23 cellular contexts compared by ENCODE assay signal in the genomic region with DNA sequence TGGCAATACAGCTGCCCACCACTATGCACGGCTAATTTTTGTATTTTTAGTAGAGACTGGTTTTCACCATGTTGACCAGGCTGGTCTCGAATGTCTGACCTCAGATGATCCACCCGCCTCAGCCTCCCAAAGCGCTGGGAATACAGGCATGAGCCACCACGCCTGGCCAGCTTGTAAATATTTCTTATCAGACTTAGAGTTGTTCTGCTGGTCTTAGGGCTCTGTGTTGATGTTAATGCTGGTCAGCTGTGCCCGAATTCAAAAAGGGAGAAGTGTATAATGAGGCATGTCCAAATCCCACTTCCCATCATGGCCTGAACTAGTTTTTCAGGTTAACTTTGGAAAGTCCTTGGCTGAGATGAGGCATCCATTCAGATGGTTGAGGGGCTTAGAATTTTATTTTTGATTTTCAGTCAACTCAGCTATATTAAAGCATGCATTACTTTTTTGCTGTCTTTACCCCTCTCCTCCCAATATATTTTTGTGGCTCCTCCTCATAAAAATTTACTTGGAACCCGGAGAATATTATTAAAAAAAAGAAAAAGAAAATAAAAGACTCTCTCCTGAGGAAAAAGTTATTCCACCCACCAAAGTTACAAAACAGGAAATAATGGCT. TPM values are rescaled to one million over a fixed set of nuclear protein-coding genes. Genes with fewer than 3 reads are reported as not detected.
DNase-seq lines count a peak whose midpoint lies in the region; ATAC-seq, FAIRE-seq and TF ChIP-seq lines count a peak whose summit lies in the region.
"Had no signal": no experiment of that assay in that cellular context is flagged by ENCODE, and none has a peak within 500 bp of the region (broad histone marks: within the 10 kb centered on the region; RNA-seq: fewer than 3 reads in every experiment).

No MANE protein-coding gene starts in this region.

- ATAC-seq in HepG2 (no peak), right lobe of liver (no peak), K562 (no peak; the same call in 2 of the 3 replicates), GM18868 (IDR thresholded peaks at IDR 0.05; ENCODE audit: unreplicated experiment) (no peak), GM21576 (IDR thresholded peaks at IDR 0.05; ENCODE audit: unreplicated experiment) (no peak)

- H3K9me3 ChIP-seq in HepG2 (ENCODE audit: low read length): no peaks in the 10 kb centered on the region
- H3K9me3 ChIP-seq in right lobe of liver: no peaks in the 10 kb centered on the region
- H3K9me3 ChIP-seq in K562 (replicated peaks; ENCODE audit: control insufficient read depth, insufficient read depth, low read depth, low read length): no peaks in the 10 kb centered on the region
- no peaks in the 10 kb centered on the region for H3K9me3 ChIP-seq in smooth muscle cell (replicated peaks; ENCODE audit: low read depth)
- H3K9me3 ChIP-seq: BE2C; BLaER1 treated with 17β-estradiol and CSF1 and Interleukin-3, amounts not matched to agents 10 nM and 100 nM had no signal

- no peak overlapping the region for H2AFZ ChIP-seq in HepG2 (ENCODE audit: low read length)
- no peak overlapping the region for H2AFZ ChIP-seq in K562 (ENCODE audit: low read depth, low read length)
- no peak overlapping the region for H2AFZ ChIP-seq in smooth muscle cell (ENCODE audit: low read depth)

- H3K79me2 ChIP-seq in HepG2 (ENCODE audit: insufficient read depth, low read length): no peaks in the 10 kb centered on the region
- no peaks in the 10 kb centered on the region for H3K79me2 ChIP-seq in K562 (ENCODE audit: control insufficient read depth, insufficient read depth, low read length)
- H3K79me2 ChIP-seq in smooth muscle cell (ENCODE audit: low read depth): no peaks in the 10 kb centered on the region

- H3K4me2 ChIP-seq in HepG2 (ENCODE audit: low read depth, low read length) (no peak overlapping the region), K562 (ENCODE audit: insufficient read depth, low read length) (no peak overlapping the region), smooth muscle cell (peak overlapping the region; percentile 13)

- CTCF ChIA-PET in HepG2 (lab: Yijun Ruan, JAX; ENCODE audit: low intra/inter-chr PET ratio, low total read pairs): no interaction called here
- CTCF ChIA-PET in K562 (lab: Yijun Ruan, JAX; ENCODE audit: low intra/inter-chr PET ratio): interaction anchor here (0.6 kb wide), 1 partner anchor 123 kb away, joined by 4 read pairs; no protein-coding TSS in a partner anchor

- TF ChIP-seq POLR2A in HepG2 (IDR thresholded peaks at IDR 0.05; ENCODE audit: insufficient read depth in 1 of 2, low read depth in 2 of 2, low read length in 2 of 2): no peak
- no peak for TF ChIP-seq POLR2A in right lobe of liver (IDR thresholded peaks at IDR 0.05)
- TF ChIP-seq POLR2A in K562 (conservative IDR thresholded peaks at IDR 0.05): no peak
- no peak for TF ChIP-seq POLR2A in lower leg skin (IDR thresholded peaks at IDR 0.05)

- H3K27ac ChIP-seq in HepG2 (ENCODE audit: extremely low read length, insufficient read depth, low read length) (no peak overlapping the region), right lobe of liver (no peak overlapping the region), K562 (ENCODE audit: extremely low read depth, low read depth, low read length) (no peak overlapping the region), smooth muscle cell (ENCODE audit: low read depth) (no peak overlapping the region)
- H3K27ac ChIP-seq: 22Rv1; BLaER1 treated with 17β-estradiol and CSF1 and Interleukin-3, amounts not matched to agents 10 nM and 100 nM had no signal

- H3K36me3 ChIP-seq in HepG2 (replicated peaks in 1 of 2; ENCODE audit: control insufficient read depth in 1 of 2, insufficient read depth in 2 of 2, low read length in 2 of 2) (no peaks in the 10 kb centered on the region), right lobe of liver (no peaks in the 10 kb centered on the region), K562 (ENCODE audit: control insufficient read depth, insufficient read depth, low read length) (no peaks in the 10 kb centered on the region), smooth muscle cell (ENCODE audit: low read depth) (no peaks in the 10 kb centered on the region)
- H3K36me3 ChIP-seq: BE2C; BLaER1 treated with 17β-estradiol and CSF1 and Interleukin-3, amounts not matched to agents 10 nM and 100 nM had no signal

- in situ Hi-C loops in HepG2 (cut with HindIII; ENCODE audit: extremely low pct_ligation_motif_present, low pct_unique_long_range_greater_than_20kb) (no loop called here), K562 (cut with MboI) (no loop called here)

- BruUV-seq in HepG2 (replicated peaks; lab: Mats Ljungman, UMichigan) (no TSS peak), K562 (replicated peaks; lab: Mats Ljungman, UMichigan) (no TSS peak)

- H3K9ac ChIP-seq in HepG2 (ENCODE audit: insufficient read depth, low read depth, low read length) (no peak overlapping the region), K562 (ENCODE audit: insufficient read depth in 1 of 2, low read depth in 2 of 2, low read length in 2 of 2) (no peak overlapping the region), smooth muscle cell (ENCODE audit: low read depth) (no peak overlapping the region)
- H3K9ac ChIP-seq: BLaER1 treated with 17β-estradiol and CSF1 and Interleukin-3, amounts not matched to agents 10 nM and 100 nM had no signal

- no peak for DNase-seq in HepG2 (ENCODE audit: low spot score)
- no peak for DNase-seq in right lobe of liver
- DNase-seq in K562 (ENCODE audit: extremely low read depth in 1 of 4, low spot score in 3 of 4): no peak
- DNase-seq in islet precursor cell: peak; percentile 32
- DNase-seq in smooth muscle cell (lab: John Stamatoyannopoulos, UW; ENCODE audit: unreplicated experiment): no peak
- no peak for DNase-seq in lower leg skin (ENCODE audit: low spot score in 2 of 2)
- DNase-seq: ACHN; AML-193; BE2C; Calu3; CD4-positive, alpha-beta T cell; COR-L47; DMS53; DMS79 treated with DMSO at 0.1 percent for 48 hours; H9; HFFc6 had no signal

- H3F3A ChIP-seq in smooth muscle cell (ENCODE audit: low read depth): no peaks in the 10 kb centered on the region

- no peak for TF ChIP-seq RAD21 in HepG2 (CRISPR knock-in tag; IDR thresholded peaks at IDR 0.05)
- no peak for TF ChIP-seq RAD21 in K562 (CRISPR knock-in tag; conservative IDR thresholded peaks at IDR 0.05 in 1 of 2, IDR thresholded peaks at IDR 0.05 in 1 of 2)

- H3K9me1 ChIP-seq in K562 (ENCODE audit: control insufficient read depth, insufficient read depth, low read length): no peaks in the 10 kb centered on the region

- TF ChIP-seq CTCF in HepG2 (CRISPR knock-in tag; IDR thresholded peaks at IDR 0.05): no peak
- TF ChIP-seq CTCF in right lobe of liver (IDR thresholded peaks at IDR 0.05): no peak
- TF ChIP-seq CTCF in K562 (IDR thresholded peaks at IDR 0.05 in 2 of 3, conservative IDR thresholded peaks at IDR 0.05 in 1 of 3; ENCODE audit: insufficient read depth in 2 of 3, low read depth in 1 of 3, low read length in 3 of 3): no peak
- no peak for TF ChIP-seq CTCF in smooth muscle cell (IDR thresholded peaks at IDR 0.05; ENCODE audit: borderline replicate concordance, insufficient read depth, poor library complexity, severe bottlenecking)
- no peak for TF ChIP-seq CTCF in lower leg skin (IDR thresholded peaks at IDR 0.05)

- 95% methylated on average over 7 of the region's 7 CpGs for WGBS in HepG2 (ENCODE audit: low lambda C conversion rate)
- 79% methylated on average over 2 of the region's 7 CpGs for WGBS in right lobe of liver (ENCODE audit: insufficient coverage, low coverage, low lambda C conversion rate, missing lambda C conversion rate)
- 5% methylated on average over 7 of the region's 7 CpGs for WGBS in K562 (ENCODE audit: insufficient coverage, low coverage, missing lambda C conversion rate)
- whole genome bisulfite sequencing in smooth muscle cell (ENCODE audit: low lambda C conversion rate): 32% methylated on average over 7 of the region's 7 CpGs
- WGBS in lower leg skin, 2 donors: 89 to 92% methylated on average over 7 of the region's 7 CpGs

- FAIRE-seq in HepG2 (lab: Jason Lieb, UNC): no peak
- no peak for FAIRE-seq in K562 (lab: Jason Lieb, UNC)
- FAIRE-seq: A204.1, G401.6, GM12892 had no signal

- H3K4me1 ChIP-seq in HepG2 (ENCODE audit: insufficient read depth, low read length): peaks cover 39% of the 10 kb centered on the region
- peaks cover 0 to 10% (median 3%) of the 10 kb centered on the region in 4 donors for H3K4me1 ChIP-seq in right lobe of liver
- no peaks in the 10 kb centered on the region; a peak in 1 of 5 replicates for H3K4me1 ChIP-seq in K562 (replicated peaks in 1 of 2; ENCODE audit: control insufficient read depth in 2 of 2, insufficient read depth in 2 of 2, low read length in 2 of 2)
- H3K4me1 ChIP-seq in smooth muscle cell (ENCODE audit: low read depth): peaks cover 1% of the 10 kb centered on the region
- H3K4me1 ChIP-seq: BE2C had no signal

- no peaks in the 10 kb centered on the region for H4K20me1 ChIP-seq in HepG2 (ENCODE audit: insufficient read depth, low read length)
- 0 out of 2 replicates have a peak, but pooled peaks cover 3% of the 10 kb centered on the region for H4K20me1 ChIP-seq in K562 (replicated peaks; ENCODE audit: control insufficient read depth, insufficient read depth, low read length)
- no peaks in the 10 kb centered on the region for H4K20me1 ChIP-seq in smooth muscle cell (ENCODE audit: low read depth)
- H4K20me1 ChIP-seq: BLaER1 treated with 17β-estradiol and CSF1 and Interleukin-3, amounts not matched to agents 10 nM and 100 nM had no signal

- POLR2A ChIA-PET in HepG2 (lab: Yijun Ruan, JAX) (no interaction called here), K562 (lab: Yijun Ruan, JAX) (interaction anchor here (1.2 kb wide), 1 partner anchor 14 kb away, joined by 4 read pairs; no protein-coding TSS in a partner anchor)

- H3K4me3 ChIP-seq in HepG2 (replicated peaks in 1 of 3; ENCODE audit: insufficient read depth in 1 of 3, low read depth in 2 of 3, low read length in 3 of 3) (no peak overlapping the region), right lobe of liver (no peak overlapping the region), K562 (no peak overlapping the region), smooth muscle cell (no peak overlapping the region), lower leg skin (ENCODE audit: low read depth, poor library complexity, severe bottlenecking) (no peak overlapping the region)
- H3K4me3 ChIP-seq: BLaER1 treated with 17β-estradiol and CSF1 and Interleukin-3, amounts not matched to agents 10 nM and 100 nM had no signal

- H3K27me3 ChIP-seq in HepG2 (ENCODE audit: control insufficient read depth in 1 of 2, insufficient read depth in 2 of 2, low read length in 2 of 2) (no peaks in the 10 kb centered on the region), right lobe of liver (no peaks in the 10 kb centered on the region), K562 (ENCODE audit: control insufficient read depth in 2 of 2, insufficient read depth in 2 of 2, low read length in 2 of 2) (peaks cover 30 to 36% of the 10 kb centered on the region in 2 experiments), smooth muscle cell (ENCODE audit: low read depth) (no peaks in the 10 kb centered on the region)
- H3K27me3 ChIP-seq: BE2C; BLaER1 treated with 17β-estradiol and CSF1 and Interleukin-3, amounts not matched to agents 10 nM and 100 nM had no signal

- no peak for TF ChIP-seq EP300 in HepG2 (IDR thresholded peaks at IDR 0.05; ENCODE audit: low read depth in 2 of 2, low read length in 2 of 2)
- no peak for TF ChIP-seq EP300 in HepG2 (CRISPR knock-in tag; IDR thresholded peaks at IDR 0.05; ENCODE audit: borderline replicate concordance)
- no peak for TF ChIP-seq EP300 in K562 (IDR thresholded peaks at IDR 0.05; ENCODE audit: low read length)

- intact Hi-C loops in HepG2 (cut with micrococcal nuclease; ENCODE audit: unreplicated experiment) (loop anchor here (5.0 kb wide), 1 partner anchor 66 kb away; no protein-coding TSS in a partner anchor), right lobe of liver (cut with DNase I) (no loop called here), K562 (cut with micrococcal nuclease) (no loop called here), lower leg skin (cut with DNase I; ENCODE audit: low total_unique reads) (no loop called here)

RNA-seq across cellular contexts. Expression of a gene that starts 47.7 kb away (rescaled TPM):
- total RNA-seq in HepG2 (2016; rRNA removed; fragmentation: Illumina TruSeq; extraction: Trizol) (15.0 and 18.3 TPM in 2 replicates), right lobe of liver (1 to 10 TPM; 3.6 to 5.2 (median 4.2) TPM), K562 (2014; rRNA removed) (21.4 and 22.6 TPM in 2 replicates), K562 (2014; rRNA removed; fragmentation: Illumina TruSeq; extraction: Trizol) (35.7 and 41.0 TPM in 2 replicates), K562 (2015; rRNA removed; fragmentation: Illumina TruSeq; extraction: Trizol) (29.0 and 32.7 TPM in 2 replicates), K562 (2021) (25.9 and 28.4 TPM in 2 replicates), smooth muscle cell (2.3 and 5.3 TPM in 2 replicates), lower leg skin (1 to 10 TPM; 2.2 to 5.3 (median 3.9) TPM)
- total RNA-seq in HepG2 (2016; cell fraction: cytosol; rRNA removed; fragmentation: Illumina TruSeq; extraction: Trizol; ENCODE audit: low read depth): 2.8 TPM in 2 replicates
- 13.6 and 18.6 TPM in 2 replicates for total RNA-seq in HepG2 (2016; cell fraction: insoluble cytoplasmic fraction; rRNA removed; fragmentation: Illumina TruSeq; extraction: Trizol)
- total RNA-seq in HepG2 (2016; cell fraction: membrane; rRNA removed; fragmentation: Illumina TruSeq; extraction: Trizol): 6.8 and 7.5 TPM in 2 replicates
- total RNA-seq in HepG2 (2016; cell fraction: nucleus; rRNA removed; fragmentation: Illumina TruSeq; extraction: Trizol): 40.6 and 48.3 TPM in 2 replicates
- polyA plus RNA-seq in HepG2 (2011; rRNA removed) (8.6 and 10.5 TPM in 2 replicates), K562 (2011; rRNA removed) (48.4 and 60.6 TPM in 2 replicates), K562 (2014; fragmentation: Illumina TruSeq; extraction: Trizol) (29.7 and 31.7 TPM in 2 replicates), K562 (2014; fragmentation: Nextera tagmentation; extraction: Ambion mirVana) (10 to 100 TPM; 13.0 to 18.5 TPM), K562 (2014; rRNA removed) (46.7 and 62.5 TPM in 2 replicates), smooth muscle cell (1.5 and 3.9 TPM in 2 replicates)
- polyA plus RNA-seq in HepG2 (2011; cell fraction: cytosol; rRNA removed): 2.9 and 3.7 TPM in 2 replicates
- 17.9 and 26.3 TPM in 2 replicates for polyA plus RNA-seq in HepG2 (2011; cell fraction: nucleus; rRNA removed)
- polyA plus RNA-seq in HepG2 (2012): 10.9 and 11.5 TPM in 2 replicates
- 1.3 and 1.5 TPM in 2 replicates for polyA plus RNA-seq in HepG2 (2016; cell fraction: cytosol; fragmentation: Illumina TruSeq; extraction: Trizol; ENCODE audit: low read depth)
- 10.9 and 12.5 TPM in 2 replicates for polyA plus RNA-seq in HepG2 (2016; cell fraction: insoluble cytoplasmic fraction; fragmentation: Illumina TruSeq; extraction: Trizol; ENCODE audit: low read depth)
- 3.6 and 4.2 TPM in 2 replicates for polyA plus RNA-seq in HepG2 (2016; cell fraction: membrane; fragmentation: Illumina TruSeq; extraction: Trizol; ENCODE audit: low read depth)
- polyA plus RNA-seq in HepG2 (2016; cell fraction: nucleus; fragmentation: Illumina TruSeq; extraction: Trizol; ENCODE audit: insufficient read depth, low read depth): 102 and 108 TPM in 2 replicates
- 2.9 and 4.0 TPM in 2 replicates for polyA minus RNA-seq in HepG2 (2011; rRNA and poly(A)+ RNA removed; ENCODE audit: low replicate concordance)
- polyA minus RNA-seq in HepG2 (2011; cell fraction: cytosol; rRNA and poly(A)+ RNA removed): 2.2 and 3.1 TPM in 2 replicates
- polyA minus RNA-seq in HepG2 (2011; cell fraction: nucleus; rRNA and poly(A)+ RNA removed): 37.0 and 37.2 TPM in 2 replicates
- total RNA-seq in K562 (2011; cell fraction: chromatin; rRNA removed; ENCODE audit: low replicate concordance): 32.1 and 107 TPM in 2 replicates
- 16.2 and 27.9 TPM in 2 replicates for total RNA-seq in K562 (2011; cell fraction: nucleolus; rRNA removed)
- 52.9 and 88.3 TPM in 2 replicates for total RNA-seq in K562 (2011; cell fraction: nucleoplasm; rRNA removed)
- polyA plus RNA-seq in K562 (2011; cell fraction: cytosol; rRNA removed): 8.6 and 19.2 TPM in 2 replicates
- polyA plus RNA-seq in K562 (2011; cell fraction: nucleus; rRNA removed): 74.1 and 78.0 TPM in 2 replicates
- polyA plus RNA-seq in K562 (2012): 19.4 and 22.7 TPM in 2 replicates
- 34.7 and 36.7 TPM in 2 replicates for polyA minus RNA-seq in K562 (2011; rRNA and poly(A)+ RNA removed)
- polyA minus RNA-seq in K562 (2011; cell fraction: cytosol; rRNA and poly(A)+ RNA removed): 12.5 and 17.0 TPM in 2 replicates
- polyA minus RNA-seq in K562 (2011; cell fraction: nucleus; rRNA and poly(A)+ RNA removed): 39.2 and 45.5 TPM in 2 replicates

RNA-seq across cellular contexts. Expression of a gene that starts 47.8 kb away (rescaled TPM):
- 40.8 and 50.5 TPM in 2 replicates for total RNA-seq in HepG2 (2016; rRNA removed; fragmentation: Illumina TruSeq; extraction: Trizol)
- 5.8 and 6.4 TPM in 2 replicates for total RNA-seq in HepG2 (2016; cell fraction: cytosol; rRNA removed; fragmentation: Illumina TruSeq; extraction: Trizol; ENCODE audit: low read depth)
- 42.6 and 48.9 TPM in 2 replicates for total RNA-seq in HepG2 (2016; cell fraction: insoluble cytoplasmic fraction; rRNA removed; fragmentation: Illumina TruSeq; extraction: Trizol)
- 7.4 and 8.1 TPM in 2 replicates for total RNA-seq in HepG2 (2016; cell fraction: membrane; rRNA removed; fragmentation: Illumina TruSeq; extraction: Trizol)
- 38.5 and 40.8 TPM in 2 replicates for total RNA-seq in HepG2 (2016; cell fraction: nucleus; rRNA removed; fragmentation: Illumina TruSeq; extraction: Trizol)
- polyA plus RNA-seq in HepG2 (2011; rRNA removed): 23.8 and 30.9 TPM in 2 replicates
- polyA plus RNA-seq in HepG2 (2011; cell fraction: cytosol; rRNA removed): 11.9 and 12.0 TPM in 2 replicates
- 11.0 and 11.6 TPM in 2 replicates for polyA plus RNA-seq in HepG2 (2011; cell fraction: nucleus; rRNA removed)
- polyA plus RNA-seq in HepG2 (2012): 15.2 and 23.5 TPM in 2 replicates
- polyA plus RNA-seq in HepG2 (2016; cell fraction: cytosol; fragmentation: Illumina TruSeq; extraction: Trizol; ENCODE audit: low read depth): 2.8 and 3.7 TPM in 2 replicates
- 50.8 and 51.6 TPM in 2 replicates for polyA plus RNA-seq in HepG2 (2016; cell fraction: insoluble cytoplasmic fraction; fragmentation: Illumina TruSeq; extraction: Trizol; ENCODE audit: low read depth)
- polyA plus RNA-seq in HepG2 (2016; cell fraction: membrane; fragmentation: Illumina TruSeq; extraction: Trizol; ENCODE audit: low read depth): 6.0 TPM in 2 replicates
- polyA plus RNA-seq in HepG2 (2016; cell fraction: nucleus; fragmentation: Illumina TruSeq; extraction: Trizol; ENCODE audit: insufficient read depth, low read depth): 46.8 and 53.0 TPM in 2 replicates
- polyA minus RNA-seq in HepG2 (2011; rRNA and poly(A)+ RNA removed; ENCODE audit: low replicate concordance): 20.4 and 21.0 TPM in 2 replicates
- 17.1 and 20.5 TPM in 2 replicates for polyA minus RNA-seq in HepG2 (2011; cell fraction: cytosol; rRNA and poly(A)+ RNA removed)
- 55.8 and 64.9 TPM in 2 replicates for polyA minus RNA-seq in HepG2 (2011; cell fraction: nucleus; rRNA and poly(A)+ RNA removed)
- total RNA-seq in right lobe of liver: 10 to 100 TPM; 16.0 to 23.6 (median 18.7) TPM
- 17.1 and 21.7 TPM in 2 replicates for total RNA-seq in K562 (2011; cell fraction: chromatin; rRNA removed; ENCODE audit: low replicate concordance)
- total RNA-seq in K562 (2011; cell fraction: nucleolus; rRNA removed): 14.7 and 18.2 TPM in 2 replicates
- total RNA-seq in K562 (2011; cell fraction: nucleoplasm; rRNA removed): 14.9 and 22.7 TPM in 2 replicates
- 17.2 and 22.8 TPM in 2 replicates for total RNA-seq in K562 (2014; rRNA removed)
- 30.8 and 32.7 TPM in 2 replicates for total RNA-seq in K562 (2014; rRNA removed; fragmentation: Illumina TruSeq; extraction: Trizol)
- total RNA-seq in K562 (2015; rRNA removed; fragmentation: Illumina TruSeq; extraction: Trizol): 32.7 and 36.7 TPM in 2 replicates
- total RNA-seq in K562 (2021): 18.0 and 21.8 TPM in 2 replicates
- 39.2 and 55.7 TPM in 2 replicates for polyA plus RNA-seq in K562 (2011; rRNA removed)
- polyA plus RNA-seq in K562 (2011; cell fraction: cytosol; rRNA removed): 12.2 and 12.8 TPM in 2 replicates
- 19.7 and 24.5 TPM in 2 replicates for polyA plus RNA-seq in K562 (2011; cell fraction: nucleus; rRNA removed)
- 16.2 and 21.4 TPM in 2 replicates for polyA plus RNA-seq in K562 (2012)
- 20.8 and 26.5 TPM in 2 replicates for polyA plus RNA-seq in K562 (2014; fragmentation: Illumina TruSeq; extraction: Trizol)
- 10 to 100 TPM; 62.8 to 69.6 TPM for polyA plus RNA-seq in K562 (2014; fragmentation: Nextera tagmentation; extraction: Ambion mirVana)
- 17.1 and 17.3 TPM in 2 replicates for polyA plus RNA-seq in K562 (2014; rRNA removed)
- 23.8 and 30.9 TPM in 2 replicates for polyA minus RNA-seq in K562 (2011; rRNA and poly(A)+ RNA removed)
- 14.9 and 20.1 TPM in 2 replicates for polyA minus RNA-seq in K562 (2011; cell fraction: cytosol; rRNA and poly(A)+ RNA removed)
- polyA minus RNA-seq in K562 (2011; cell fraction: nucleus; rRNA and poly(A)+ RNA removed): 27.7 and 38.4 TPM in 2 replicates
- 12.7 and 15.0 TPM in 2 replicates for total RNA-seq in smooth muscle cell
- 11.4 and 14.3 TPM in 2 replicates for polyA plus RNA-seq in smooth muscle cell
- 10 to 100 TPM; 15.5 to 22.4 (median 18.4) TPM for total RNA-seq in lower leg skin
